ENCODE assay signal across 9 cellular contexts in genomic region chr19:10747271-10747670, GRCh38. TPM values are rescaled to one million over a fixed set of nuclear protein-coding genes. Genes with fewer than 3 reads are reported as not detected.
DNase-seq lines count a peak whose midpoint lies in the region; ATAC-seq, FAIRE-seq and TF ChIP-seq lines count a peak whose summit lies in the region.
"Had no signal": no experiment of that assay in that cellular context is flagged by ENCODE, and none has a peak within 500 bp of the region (broad histone marks: within the 10 kb centered on the region; RNA-seq: fewer than 3 reads in every experiment).

No MANE protein-coding gene starts in this region.

- H3K27me3 Mint-ChIP-seq in activated naive CD4-positive, alpha-beta T cell treated with anti-CD3 and anti-CD28 coated beads, Interleukin-2, amount 50 U/mL, for 24 hours: no peaks in the 10 kb centered on the region
- H3K27me3 Mint-ChIP-seq in activated CD8-positive, alpha-beta T cell treated with anti-CD3 and anti-CD28 coated beads, Interleukin-2, amount 10 ng/mL, durations not matched to agents 7 days and 5 days (ENCODE audit: low read depth): no peaks in the 10 kb centered on the region

- H3K27me3 ChIP-seq in left lung (no peaks in the 10 kb centered on the region), suprapubic skin (no peaks in the 10 kb centered on the region)

- TF ChIP-seq CTCF in left lung (IDR thresholded peaks at IDR 0.05) (no peak), suprapubic skin (IDR thresholded peaks at IDR 0.05) (no peak)

- H3K9me3 ChIP-seq in left lung (no peaks in the 10 kb centered on the region), suprapubic skin (no peaks in the 10 kb centered on the region)

- H3K4me1 Mint-ChIP-seq in activated naive CD4-positive, alpha-beta T cell treated with anti-CD3 and anti-CD28 coated beads, Interleukin-2, amount 50 U/mL, for 24 hours: peaks cover 78% of the 10 kb centered on the region
- H3K4me1 Mint-ChIP-seq in activated CD8-positive, alpha-beta T cell treated with anti-CD3 and anti-CD28 coated beads, Interleukin-2, amount 10 ng/mL, durations not matched to agents 7 days and 5 days (ENCODE audit: low read depth): peaks cover 67% of the 10 kb centered on the region

- H3K4me3 Mint-ChIP-seq in activated naive CD4-positive, alpha-beta T cell treated with anti-CD3 and anti-CD28 coated beads, Interleukin-2, amount 50 U/mL, for 24 hours: no peak overlapping the region
- H3K4me3 Mint-ChIP-seq in activated CD8-positive, alpha-beta T cell treated with anti-CD3 and anti-CD28 coated beads, Interleukin-2, amount 10 ng/mL, durations not matched to agents 7 days and 5 days: no peak overlapping the region

- H3K4me3 ChIP-seq in left lung (no peak overlapping the region), suprapubic skin (no peak overlapping the region)

- no peaks in the 10 kb centered on the region for H3K9me3 Mint-ChIP-seq in activated naive CD4-positive, alpha-beta T cell treated with anti-CD3 and anti-CD28 coated beads, Interleukin-2, amount 50 U/mL, for 24 hours
- no peaks in the 10 kb centered on the region for H3K9me3 Mint-ChIP-seq in activated CD8-positive, alpha-beta T cell treated with anti-CD3 and anti-CD28 coated beads, Interleukin-2, amount 10 ng/mL, durations not matched to agents 7 days and 5 days (ENCODE audit: insufficient read depth)

- H3K36me3 Mint-ChIP-seq in activated naive CD4-positive, alpha-beta T cell treated with anti-CD3 and anti-CD28 coated beads, Interleukin-2, amount 50 U/mL, for 24 hours: no peaks in the 10 kb centered on the region
- peaks cover 13% of the 10 kb centered on the region for H3K36me3 Mint-ChIP-seq in activated CD8-positive, alpha-beta T cell treated with anti-CD3 and anti-CD28 coated beads, Interleukin-2, amount 10 ng/mL, durations not matched to agents 7 days and 5 days (ENCODE audit: low read depth)

- POLR2A ChIA-PET in activated CD8-positive, alpha-beta T cell treated with anti-CD3 and anti-CD28 coated beads, Interleukin-2, amount 10 ng/mL, durations not matched to agents 7 days and 5 days (lab: Charles Lee): interaction anchor here (0.6 kb wide), 1 partner anchor 152 kb away, joined by 3 read pairs; no protein-coding TSS in a partner anchor

- H3K36me3 ChIP-seq in left lung: no peaks in the 10 kb centered on the region
- no peaks in the 10 kb centered on the region for H3K36me3 ChIP-seq in suprapubic skin

- H3K27ac ChIP-seq in left lung (peak overlapping the region; percentile 8 to 87), suprapubic skin (peak overlapping the region; percentile 70)

- CTCF ChIA-PET in activated CD8-positive, alpha-beta T cell treated with anti-CD3 and anti-CD28 coated beads, Interleukin-2, amount 10 ng/mL, durations not matched to agents 7 days and 5 days (lab: Charles Lee): interaction anchor here (1.6 kb wide), 2 partner anchors 30 to 117 kb away, joined by 3 to 6 read pairs; partner anchors contain the start of gene DNM2

- ATAC-seq in activated CD8-positive, alpha-beta T cell treated with anti-CD3 and anti-CD28 coated beads, Interleukin-2, amount 10 ng/mL, durations not matched to agents 7 days and 5 days: no peak
- ATAC-seq in left lung (no peak), GM18870 (IDR thresholded peaks at IDR 0.05; ENCODE audit: unreplicated experiment) (no peak)

- no peak for FAIRE-seq in H54 (lab: Jason Lieb, UNC)

- 36% methylated on average over 4 of the region's 6 CpGs for WGBS in suprapubic skin

- peak overlapping the region; percentile 68 for H3K27ac Mint-ChIP-seq in activated naive CD4-positive, alpha-beta T cell treated with anti-CD3 and anti-CD28 coated beads, Interleukin-2, amount 50 U/mL, for 24 hours
- H3K27ac Mint-ChIP-seq in activated CD8-positive, alpha-beta T cell treated with anti-CD3 and anti-CD28 coated beads, Interleukin-2, amount 10 ng/mL, durations not matched to agents 7 days and 5 days: peak overlapping the region; percentile 2

- intact Hi-C loops in left lung (cut with DNase I): no loop called here

- no peak for TF ChIP-seq EP300 in suprapubic skin (IDR thresholded peaks at IDR 0.05)

- TF ChIP-seq POLR2A in suprapubic skin (IDR thresholded peaks at IDR 0.05) (no peak), H54 (IDR thresholded peaks at IDR 0.05; ENCODE audit: low read depth, low read length) (no peak)

- H3K4me1 ChIP-seq in left lung (peaks cover 49 to 89% of the 10 kb centered on the region in 2 donors), suprapubic skin (peaks cover 79% of the 10 kb centered on the region)

- DNase-seq in activated naive CD4-positive, alpha-beta T cell treated with anti-CD3 and anti-CD28 coated beads, Interleukin-2, amount 50 U/mL, for 16 hours: no peak
- no peak for DNase-seq in activated CD8-positive, alpha-beta T cell treated with anti-CD3 and anti-CD28 coated beads, Interleukin-2, amount 10 ng/mL, durations not matched to agents 7 days and 5 days
- DNase-seq in left lung (no peak), suprapubic skin (ENCODE audit: low spot score in 2 of 2) (no peak), EL (no peak), H54 (ENCODE audit: insufficient read length, low spot score) (no peak)
- DNase-seq: NCI-H524 had no signal

RNA-seq across cellular contexts. Expression of gene DNM2, which starts 29.4 kb away (rescaled TPM):
- total RNA-seq in activated CD8-positive, alpha-beta T cell treated with anti-CD3 and anti-CD28 coated beads, Interleukin-2, amount 10 ng/mL, durations not matched to agents 7 days and 5 days: 100 to 1,000 TPM; 239 to 240 TPM
- 100 to 1,000 TPM; 195 to 268 TPM for total RNA-seq in left lung
- total RNA-seq in suprapubic skin: 100 to 1,000 TPM; 135 to 322 (median 173) TPM

RNA-seq across cellular contexts. Expression of gene QTRT1, which starts 46.0 kb away (rescaled TPM):
- 10 to 100 TPM; 36.5 to 36.6 TPM for total RNA-seq in activated CD8-positive, alpha-beta T cell treated with anti-CD3 and anti-CD28 coated beads, Interleukin-2, amount 10 ng/mL, durations not matched to agents 7 days and 5 days
- total RNA-seq in left lung (10 to 100 TPM; 29.0 to 40.9 TPM), suprapubic skin (10 to 100 TPM; 34.4 to 57.2 (median 40.2) TPM)
